ENCODE assay signal across 6 cellular contexts in genomic region chr20:63941282-63942060, GRCh38. TPM values are rescaled to one million over a fixed set of nuclear protein-coding genes. Genes with fewer than 3 reads are reported as not detected.
DNase-seq lines count a peak whose midpoint lies in the region; ATAC-seq, FAIRE-seq and TF ChIP-seq lines count a peak whose summit lies in the region.

No MANE protein-coding gene starts in this region.

- FAIRE-seq in urothelium cell line (lab: Jason Lieb, UNC), result no peak

- intact Hi-C loops in natural killer cell (cut with micrococcal nuclease), result no loop called here

- H3K9me3 Mint-ChIP-seq in natural killer cell, result no peaks in the 10 kb centered on the region

- H3K4me3 Mint-ChIP-seq in natural killer cell, result peak overlapping the region; percentile 69

- peak; percentile 75 to 83 (median 83) for ATAC-seq in natural killer cell
- no peak for ATAC-seq in HG02870 (IDR thresholded peaks at IDR 0.05; ENCODE audit: unreplicated experiment)

- DNase-seq in NCI-H526 treated with DMSO at 0.1 percent for 48 hours (lab: John Stamatoyannopoulos, UW), result peak; percentile 15
- DNase-seq in activated naive CD4-positive, alpha-beta T cell treated with anti-CD3 and anti-CD28 coated beads, Interleukin-2, amount 50 U/mL, for 16 hours, result peak; percentile 48
- DNase-seq in natural killer cell, result peak; percentile 39
- DNase-seq in superior temporal gyrus (ENCODE audit: extremely low spot score), result no peak
- DNase-seq in urothelium cell line (ENCODE audit: low spot score), result no peak

- H3K27me3 Mint-ChIP-seq in natural killer cell (ENCODE audit: low read depth in 2 of 2), result no peaks in the 10 kb centered on the region

- no peaks in the 10 kb centered on the region for H3K36me3 Mint-ChIP-seq in natural killer cell

- TF ChIP-seq CTCF in natural killer cell (IDR thresholded peaks at IDR 0.05), result no peak

- H3K4me1 Mint-ChIP-seq in natural killer cell, result peaks cover 7 to 16% of the 10 kb centered on the region in 2 donors

- H3K27ac Mint-ChIP-seq in natural killer cell, result peak overlapping the region; percentile 74 to 78

RNA-seq across cellular contexts. Expression of gene UCKL1, which starts 14.7 kb away (rescaled TPM):
- total RNA-seq in natural killer cell, result 10 to 100 TPM; 49.9 to 58.1 (median 49.9) TPM

RNA-seq across cellular contexts. Expression of gene ZNF512B, which starts 28.3 kb away (rescaled TPM):
- 10 to 100 TPM; 11.5 to 16.8 (median 13.8) TPM for total RNA-seq in natural killer cell

RNA-seq across cellular contexts. Expression of gene SAMD10, which starts 38.0 kb away (rescaled TPM):
- 10 to 100 TPM; 15.2 to 22.3 (median 17.6) TPM for total RNA-seq in natural killer cell

RNA-seq across cellular contexts. Expression of gene PRPF6, which starts 39.5 kb away (rescaled TPM):
- 10 to 100 TPM; 52.7 to 63.0 (median 55.0) TPM for total RNA-seq in natural killer cell

RNA-seq across cellular contexts. Expression of gene DNAJC5, which starts 46.5 kb away (rescaled TPM):
- 10 to 100 TPM; 27.5 to 45.1 (median 42.8) TPM for total RNA-seq in natural killer cell

Comparison
In these comparisons a context has a peak if more than half of its experiments do, and no peak if none do; other contexts are left out.
1. DNase-seq: peak in NCI-H526 treated with DMSO at 0.1 percent for 48 hours (single experiment), activated naive CD4-positive, alpha-beta T cell treated with anti-CD3 and anti-CD28 coated beads, Interleukin-2, amount 50 U/mL, for 16 hours (single experiment) and natural killer cell (single experiment); none in superior temporal gyrus (single experiment) and urothelium cell line (single experiment).